In genomic region chr5:56950626-56951130, GRCh38 we compare ENCODE assay signal across 8 cellular contexts. TPM values are rescaled to one million over a fixed set of nuclear protein-coding genes. Genes with fewer than 3 reads are reported as not detected.
A peak's percentile ranks its signal among the peaks of the same experiment; 100 is the strongest.
DNase-seq lines count a peak whose midpoint lies in the region; ATAC-seq and TF ChIP-seq lines count a peak whose summit lies in the region.

No MANE protein-coding gene starts in this region.

- H3K27me3 ChIP-seq in ACC112 (ENCODE audit: insufficient read depth, low read length) (peaks cover 16% of the 10 kb centered on the region), neutrophil (peaks cover 48% of the 10 kb centered on the region), tibial artery (no peaks in the 10 kb centered on the region)

- peak overlapping the region; percentile 50 for H3K27ac ChIP-seq in ACC112 (ENCODE audit: low read depth, low read length)
- no peak overlapping the region for H3K27ac ChIP-seq in neutrophil
- peak overlapping the region; percentile 77 to 89 for H3K27ac ChIP-seq in tibial artery

- peak overlapping the region; percentile 91 for H3K4me3 ChIP-seq in ACC112 (ENCODE audit: low read depth, low read length)
- peak overlapping the region; percentile 72 to 77 for H3K4me3 ChIP-seq in neutrophil (ENCODE audit: low read depth in 1 of 2, low read length in 1 of 2)
- peak overlapping the region; percentile 89 to 93 for H3K4me3 ChIP-seq in tibial artery

- H3K9me3 ChIP-seq in neutrophil (no peaks in the 10 kb centered on the region), tibial artery (no peaks in the 10 kb centered on the region)

- TF ChIP-seq CTCF in neutrophil (IDR thresholded peaks at IDR 0.05) = no peak
- no peak for TF ChIP-seq CTCF in tibial artery (IDR thresholded peaks at IDR 0.05)

- peaks cover 3% of the 10 kb centered on the region for H3K4me1 ChIP-seq in ACC112 (ENCODE audit: control insufficient read depth, insufficient read depth, low read length, unreplicated experiment)
- peaks cover 16 to 24% of the 10 kb centered on the region in 2 experiments for H3K4me1 ChIP-seq in neutrophil (ENCODE audit: control insufficient read depth in 1 of 2, insufficient read depth in 1 of 2, low read depth in 1 of 2, low read length in 1 of 2)
- H3K4me1 ChIP-seq in tibial artery = peaks cover 0 to 19% (median 12%) of the 10 kb centered on the region in 4 donors

- H3K79me2 ChIP-seq in ACC112 (ENCODE audit: control insufficient read depth, insufficient read depth, low read length, unreplicated experiment) = peaks cover 46% of the 10 kb centered on the region

- peaks cover 3% of the 10 kb centered on the region; the same call in 1 of the 2 replicates for H3K36me3 ChIP-seq in ACC112 (ENCODE audit: insufficient read depth, low read length)
- no peaks in the 10 kb centered on the region for H3K36me3 ChIP-seq in neutrophil
- H3K36me3 ChIP-seq in tibial artery = peaks cover 5 to 13% (median 6%) of the 10 kb centered on the region in 3 donors

- ATAC-seq in GM18858 (IDR thresholded peaks at IDR 0.05; ENCODE audit: unreplicated experiment) (peak; percentile 41), HG03342 (IDR thresholded peaks at IDR 0.05; ENCODE audit: unreplicated experiment) (peak; percentile 55)

- intact Hi-C loops in tibial artery (cut with DNase I; ENCODE audit: low total_unique reads) = loop anchor here (5.0 to 10.0 kb wide), 2 partner anchors 43 to 264 kb away; partner anchors contain the start of gene SETD9

- DNase-seq in SK-N-DZ (ENCODE audit: low spot score) = peak; percentile 53
- peak; percentile 61 for DNase-seq in activated naive CD4-positive, alpha-beta T cell treated with anti-CD3 and anti-CD28 coated beads, Interleukin-2, amount 50 U/mL, for 16 hours
- peak; percentile 42 for DNase-seq in globus pallidus (ENCODE audit: low spot score)
- peak; percentile 63 to 78 for DNase-seq in tibial artery

- peak overlapping the region; percentile 23 for H2AFZ ChIP-seq in ACC112 (ENCODE audit: low read length, unreplicated experiment)

RNA-seq across cellular contexts. Expression of gene MIER3, which starts 1.2 kb away (rescaled TPM):
- 18.2 and 18.7 TPM in 2 replicates for polyA plus RNA-seq in SK-N-DZ (2014; cell fraction: cytosol; rRNA removed)
- polyA plus RNA-seq in SK-N-DZ (2014; cell fraction: nucleus; rRNA removed) = 29.0 and 30.9 TPM in 2 replicates

RNA-seq across cellular contexts. Expression of gene SETD9, which starts 41.3 kb away (rescaled TPM):
- 10.2 and 19.1 TPM in 2 replicates for polyA plus RNA-seq in SK-N-DZ (2014; cell fraction: cytosol; rRNA removed)
- 4.7 and 9.4 TPM in 2 replicates for polyA plus RNA-seq in SK-N-DZ (2014; cell fraction: nucleus; rRNA removed)
